8 cellular contexts compared by ENCODE assay signal in genomic region chr3:40971191-40972168, GRCh38.
DNase-seq lines count a peak whose midpoint lies in the region; ATAC-seq and TF ChIP-seq lines count a peak whose summit lies in the region.

No MANE protein-coding gene starts in this region.

- no peaks in the 10 kb centered on the region for H3K9me3 ChIP-seq in endodermal cell (ENCODE audit: control insufficient read depth, low read length)

- no peaks in the 10 kb centered on the region for H3K36me3 ChIP-seq in endodermal cell (ENCODE audit: control insufficient read depth, insufficient read depth, low read length)

- H3K27me3 ChIP-seq in HL-60 (ENCODE audit: insufficient read depth, poor library complexity, severe bottlenecking) (no peaks in the 10 kb centered on the region), endodermal cell (ENCODE audit: control insufficient read depth, insufficient read depth, low read length, poor library complexity, severe bottlenecking) (no peaks in the 10 kb centered on the region)

- peak; percentile 98 for ATAC-seq in GM21390 (IDR thresholded peaks at IDR 0.05; ENCODE audit: unreplicated experiment)

- H3K9me3 Mint-ChIP-seq in endodermal cell: no peaks in the 10 kb centered on the region

- no peaks in the 10 kb centered on the region for H3K36me3 Mint-ChIP-seq in endodermal cell (ENCODE audit: low read depth)

- H3K27ac ChIP-seq in HL-60 (replicated peaks) (peak overlapping the region; percentile 53), endodermal cell (ENCODE audit: low read depth, low read length) (no peak overlapping the region)

- H3K4me3 Mint-ChIP-seq in endodermal cell: no peak overlapping the region

- WGBS in endodermal cell (ENCODE audit: insufficient coverage in 1 of 2, insufficient read length in 1 of 2), 2 experiments: 91 to 96% methylated on average over 10 of the region's 10 CpGs

- TF ChIP-seq CTCF in HL-60 (IDR thresholded peaks at IDR 0.05; ENCODE audit: insufficient read depth, low read length) (no peak), endodermal cell (conservative IDR thresholded peaks at IDR 0.05) (peak; percentile 46)

- H3K27me3 Mint-ChIP-seq in endodermal cell (ENCODE audit: insufficient read depth): no peaks in the 10 kb centered on the region

- H3K4me1 Mint-ChIP-seq in endodermal cell: no peaks in the 10 kb centered on the region

- H3K4me1 ChIP-seq in endodermal cell (ENCODE audit: control insufficient read depth, insufficient read depth, low read length): no peaks in the 10 kb centered on the region

- DNase-seq in GM04504 (ENCODE audit: low read depth): peak; percentile 78
- peak; percentile 49 to 86 for DNase-seq in HL-60 (ENCODE audit: low read depth in 1 of 2, low spot score in 1 of 2)
- DNase-seq in endodermal cell: no peak
- peak; percentile 70 for DNase-seq in myocyte (ENCODE audit: low read depth)
- no peak for DNase-seq in NCI-H69 (lab: John Stamatoyannopoulos, UW)
- DNase-seq in SK-N-DZ (ENCODE audit: low spot score): no peak

- H3K4me3 ChIP-seq in HL-60 (replicated peaks; ENCODE audit: insufficient read depth, low read length): no peak overlapping the region
- no peak overlapping the region for H3K4me3 ChIP-seq in endodermal cell (ENCODE audit: low read length)

- no peak overlapping the region for H3K27ac Mint-ChIP-seq in endodermal cell

- peak; percentile 40; the same call in 1 of the 2 replicates for TF ChIP-seq POLR2A in Raji (IDR thresholded peaks at IDR 0.05; ENCODE audit: insufficient read depth, low read depth, low read length)

- no peak overlapping the region for H3K9ac ChIP-seq in endodermal cell (ENCODE audit: extremely low read depth, low read length, poor library complexity, severe bottlenecking)

Comparison
In these comparisons a context has a peak if more than half of its experiments do, and no peak if none do; other contexts are left out.
1. DNase-seq: peak in GM04504 (single experiment), HL-60 (2 of 2) and myocyte (single experiment); none in endodermal cell (single experiment), NCI-H69 (single experiment) and SK-N-DZ (single experiment).